ENCODE assay signal across 11 cellular contexts in the genomic region with DNA sequence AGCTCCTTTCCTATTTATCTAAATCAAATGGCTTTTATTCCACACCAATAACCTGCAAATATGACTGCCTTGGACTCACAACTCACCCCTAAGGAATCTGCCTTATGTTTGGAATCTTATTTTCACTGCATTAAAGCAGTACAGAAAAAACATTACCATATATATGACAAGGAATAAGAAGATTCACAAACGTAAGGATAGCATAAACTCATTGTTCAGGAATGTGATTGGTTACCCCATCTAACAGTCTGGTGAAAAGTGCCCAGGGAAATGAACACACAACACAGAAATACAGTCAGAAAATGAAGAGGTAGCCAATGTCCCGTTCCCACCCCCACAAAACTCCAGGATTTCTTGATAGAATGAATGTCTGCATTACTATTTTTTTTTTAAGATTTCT. TPM values are rescaled to one million over a fixed set of nuclear protein-coding genes. Genes with fewer than 3 reads are reported as not detected.
DNase-seq lines count a peak whose midpoint lies in the region; ATAC-seq and TF ChIP-seq lines count a peak whose summit lies in the region.
"Had no signal": no experiment of that assay in that cellular context is flagged by ENCODE, and none has a peak within 500 bp of the region (broad histone marks: within the 10 kb centered on the region; RNA-seq: fewer than 3 reads in every experiment).

No MANE protein-coding gene starts in this region.

- peak overlapping the region; percentile 32 for H3K27ac Mint-ChIP-seq in stimulated activated naive CD8-positive, alpha-beta T cell treated with anti-CD3 and anti-CD28 coated beads, Interleukin-15, Interleukin-2, amounts not matched to agents 100 ng/mL and 50 ng/mL, for 24 hours
- H3K27ac Mint-ChIP-seq in activated T-helper 2 cell treated with anti-CD3 and anti-CD28 coated beads, Interferon-gamma antibody, Interleukin-2, Interleukin-4, amounts not matched to agents 10 μg/mL and 5 μg/mL and 100 μg/mL, durations not matched to agents 14 hours and 24 hours and 36 hours: no peak overlapping the region

- H4K20me1 ChIP-seq in hepatocyte (ENCODE audit: insufficient read depth, poor library complexity, severe bottlenecking): peaks cover 20% of the 10 kb centered on the region

- WGBS in hepatocyte (ENCODE audit: low lambda C conversion rate, missing lambda C conversion rate): 51% methylated on average over 2 of the region's 2 CpGs

- H3K4me1 ChIP-seq in hepatocyte (ENCODE audit: insufficient read depth): peaks cover 23% of the 10 kb centered on the region

- TF ChIP-seq CTCF in hepatocyte (IDR thresholded peaks at IDR 0.05; ENCODE audit: poor library complexity): no peak

- H3K27ac ChIP-seq in hepatocyte: peak overlapping the region; percentile 6
- H3K27ac ChIP-seq: thyroid gland had no signal

- no peak for ATAC-seq in stimulated activated naive CD8-positive, alpha-beta T cell treated with anti-CD3 and anti-CD28 coated beads, Interleukin-15, Interleukin-2, amounts not matched to agents 100 U/mL and 50 U/mL, for 24 hours
- ATAC-seq in HG02852 (IDR thresholded peaks at IDR 0.05; ENCODE audit: unreplicated experiment): no peak

- peaks cover 67% of the 10 kb centered on the region for H3K79me2 ChIP-seq in hepatocyte

- H3K27me3 ChIP-seq in hepatocyte: no peaks in the 10 kb centered on the region
- H3K27me3 ChIP-seq: thyroid gland had no signal

- peak overlapping the region; percentile 63 for H3K4me3 Mint-ChIP-seq in stimulated activated naive CD8-positive, alpha-beta T cell treated with anti-CD3 and anti-CD28 coated beads, Interleukin-15, Interleukin-2, amounts not matched to agents 100 ng/mL and 50 ng/mL, for 24 hours
- H3K4me3 Mint-ChIP-seq in activated T-helper 2 cell treated with anti-CD3 and anti-CD28 coated beads, Interferon-gamma antibody, Interleukin-2, Interleukin-4, amounts not matched to agents 10 μg/mL and 5 μg/mL and 100 μg/mL, durations not matched to agents 14 hours and 24 hours and 36 hours (ENCODE audit: low read depth): peak overlapping the region; percentile 68

- H2AFZ ChIP-seq in hepatocyte: no peak overlapping the region

- H3K36me3 Mint-ChIP-seq in stimulated activated naive CD8-positive, alpha-beta T cell treated with anti-CD3 and anti-CD28 coated beads, Interleukin-15, Interleukin-2, amounts not matched to agents 100 ng/mL and 50 ng/mL, for 24 hours (ENCODE audit: low read depth): peaks cover 8% of the 10 kb centered on the region
- peaks cover 47% of the 10 kb centered on the region for H3K36me3 Mint-ChIP-seq in activated T-helper 2 cell treated with anti-CD3 and anti-CD28 coated beads, Interferon-gamma antibody, Interleukin-2, Interleukin-4, amounts not matched to agents 10 μg/mL and 5 μg/mL and 100 μg/mL, durations not matched to agents 14 hours and 24 hours and 36 hours (ENCODE audit: low read depth)

- no peaks in the 10 kb centered on the region for H3K9me2 ChIP-seq in hepatocyte (replicated peaks; ENCODE audit: insufficient read depth)

- no peak for DNase-seq in stimulated activated naive CD8-positive, alpha-beta T cell treated with anti-CD3 and anti-CD28 coated beads, Interleukin-15, Interleukin-2, amounts not matched to agents 100 U/mL and 50 U/mL, for 24 hours
- DNase-seq in activated T-helper 2 cell treated with anti-CD3 and anti-CD28 coated beads, Interferon-gamma antibody, Interleukin-2, Interleukin-4, amounts not matched to agents 10 μg/mL and 5 μg/mL and 100 μg/mL, durations not matched to agents 14 hours and 24 hours and 36 hours (ENCODE audit: low spot score): no peak
- DNase-seq in hepatocyte (ENCODE audit: low spot score): no peak
- DNase-seq in activated CD4-positive, CD25-positive, alpha-beta regulatory T cell treated with anti-CD3 and anti-CD28 coated beads, Interleukin-2, amount 50 U/mL, for 72 hours: no peak
- no peak for DNase-seq in iPS-NIHi11 (ENCODE audit: low spot score)
- no peak for DNase-seq in occipital lobe (lab: John Stamatoyannopoulos, UW)
- DNase-seq: DMS79 treated with DMSO at 0.1 percent for 48 hours, NCI-H345, thyroid gland had no signal

- no peaks in the 10 kb centered on the region for H3K9me3 ChIP-seq in hepatocyte (ENCODE audit: low read depth)
- H3K9me3 ChIP-seq: thyroid gland had no signal

- intact Hi-C loops in activated T-helper 2 cell treated with anti-CD3 and anti-CD28 coated beads, Interferon-gamma antibody, Interleukin-2, Interleukin-4, amounts not matched to agents 10 μg/mL and 5 μg/mL and 100 μg/mL, durations not matched to agents 14 hours and 24 hours and 36 hours (cut with micrococcal nuclease): loop anchor here (2.0 to 10.0 kb wide), 2 partner anchors 241 to 281 kb away; a partner anchor contains a TSS

- H3K27me3 Mint-ChIP-seq in stimulated activated naive CD8-positive, alpha-beta T cell treated with anti-CD3 and anti-CD28 coated beads, Interleukin-15, Interleukin-2, amounts not matched to agents 100 ng/mL and 50 ng/mL, for 24 hours: no peaks in the 10 kb centered on the region
- H3K27me3 Mint-ChIP-seq in activated T-helper 2 cell treated with anti-CD3 and anti-CD28 coated beads, Interferon-gamma antibody, Interleukin-2, Interleukin-4, amounts not matched to agents 10 μg/mL and 5 μg/mL and 100 μg/mL, durations not matched to agents 14 hours and 24 hours and 36 hours (ENCODE audit: low read depth): no peaks in the 10 kb centered on the region

- H3K4me2 ChIP-seq in hepatocyte: peak overlapping the region; percentile 79

- peaks cover 52% of the 10 kb centered on the region for H3K4me1 Mint-ChIP-seq in stimulated activated naive CD8-positive, alpha-beta T cell treated with anti-CD3 and anti-CD28 coated beads, Interleukin-15, Interleukin-2, amounts not matched to agents 100 ng/mL and 50 ng/mL, for 24 hours (ENCODE audit: low read depth)
- H3K4me1 Mint-ChIP-seq in activated T-helper 2 cell treated with anti-CD3 and anti-CD28 coated beads, Interferon-gamma antibody, Interleukin-2, Interleukin-4, amounts not matched to agents 10 μg/mL and 5 μg/mL and 100 μg/mL, durations not matched to agents 14 hours and 24 hours and 36 hours (ENCODE audit: low read depth): peaks cover 48% of the 10 kb centered on the region

- H3K4me3 ChIP-seq in hepatocyte: no peak overlapping the region
- H3K4me3 ChIP-seq: thyroid gland had no signal

- no peaks in the 10 kb centered on the region for H3K9me3 Mint-ChIP-seq in stimulated activated naive CD8-positive, alpha-beta T cell treated with anti-CD3 and anti-CD28 coated beads, Interleukin-15, Interleukin-2, amounts not matched to agents 100 ng/mL and 50 ng/mL, for 24 hours
- H3K9me3 Mint-ChIP-seq in activated T-helper 2 cell treated with anti-CD3 and anti-CD28 coated beads, Interferon-gamma antibody, Interleukin-2, Interleukin-4, amounts not matched to agents 10 μg/mL and 5 μg/mL and 100 μg/mL, durations not matched to agents 14 hours and 24 hours and 36 hours: no peaks in the 10 kb centered on the region

- H3K36me3 ChIP-seq in hepatocyte (replicated peaks; ENCODE audit: insufficient read depth, low read depth): no peaks in the 10 kb centered on the region

RNA-seq across cellular contexts. Expression of a gene that starts 2.0 kb away (rescaled TPM):
- total RNA-seq in activated T-helper 2 cell treated with anti-CD3 and anti-CD28 coated beads, Interferon-gamma antibody, Interleukin-2, Interleukin-4, amounts not matched to agents 10 μg/mL and 5 μg/mL and 100 μg/mL, durations not matched to agents 14 hours and 24 hours and 36 hours: 45.4 and 46.0 TPM in 2 replicates
- 33.8 and 41.4 TPM in 2 replicates for total RNA-seq in hepatocyte
- 11.8 and 15.0 TPM in 2 replicates for polyA plus RNA-seq in hepatocyte
- total RNA-seq in occipital lobe: 122 TPM
